ENCODE assay signal across 20 cellular contexts in the genomic region with DNA sequence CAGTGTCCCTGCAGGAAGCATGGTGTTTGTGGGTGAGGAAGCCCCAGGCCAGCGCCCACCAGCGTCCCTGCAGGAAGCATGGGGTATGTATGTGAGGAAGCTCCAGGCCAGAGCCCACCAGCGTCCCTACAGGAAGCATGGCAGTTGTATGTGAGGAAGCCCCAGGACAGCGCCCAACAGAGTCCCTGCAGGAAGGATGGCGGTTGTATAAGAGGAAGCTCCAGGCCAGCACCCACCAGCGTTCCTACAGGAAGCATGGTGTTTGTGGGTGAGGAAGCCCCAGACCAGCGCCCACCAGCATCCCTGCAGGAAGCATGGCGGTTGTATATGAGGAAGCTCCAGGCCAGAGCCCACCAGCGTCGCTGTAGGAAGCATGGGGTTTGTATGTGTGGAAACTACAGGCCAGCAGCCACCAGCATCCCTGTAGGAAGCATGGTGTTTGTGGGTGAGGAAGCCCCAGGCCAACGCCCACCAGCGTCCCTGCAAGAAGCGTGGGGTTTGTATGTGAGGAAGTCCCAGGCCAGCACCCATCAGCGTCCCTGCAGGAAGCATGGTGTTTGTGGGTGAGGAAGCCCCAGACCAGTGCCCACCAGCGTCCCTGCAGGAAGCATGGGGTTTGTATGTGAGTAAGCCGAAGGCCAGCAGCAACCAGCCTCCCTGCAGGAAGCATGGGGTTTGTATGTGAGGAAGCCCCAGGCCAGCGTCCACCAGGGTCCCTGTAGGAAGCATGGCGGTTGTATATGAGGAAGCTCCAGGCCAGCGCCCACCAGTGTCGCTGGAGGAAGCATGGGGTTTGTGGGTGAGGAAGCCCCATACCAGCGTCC.
A peak's percentile ranks its signal among the peaks of the same experiment; 100 is the strongest.
DNase-seq lines count a peak whose midpoint lies in the region; ATAC-seq and TF ChIP-seq lines count a peak whose summit lies in the region.
"Had no signal": no experiment of that assay in that cellular context is flagged by ENCODE, and none has a peak within 500 bp of the region (broad histone marks: within the 10 kb centered on the region; RNA-seq: fewer than 3 reads in every experiment).

No MANE protein-coding gene starts in this region.

- H3K4me3 Mint-ChIP-seq in GM23338, result no peak overlapping the region
- H3K4me3 Mint-ChIP-seq in central memory CD8-positive, alpha-beta T cell, result no peak overlapping the region
- peak overlapping the region; percentile 41 for H3K4me3 Mint-ChIP-seq in natural killer cell treated with Interleukin-12 subunit alpha and Interleukin-12 subunit beta and Interleukin-15 and Interleukin-18, amount 100 ng/mL, for 72 hours

- H3K4me1 Mint-ChIP-seq in GM23338, result peaks cover 18% of the 10 kb centered on the region
- H3K4me1 Mint-ChIP-seq in central memory CD8-positive, alpha-beta T cell, result peaks cover 8% of the 10 kb centered on the region
- H3K4me1 Mint-ChIP-seq in natural killer cell treated with Interleukin-12 subunit alpha and Interleukin-12 subunit beta and Interleukin-15 and Interleukin-18, amount 100 ng/mL, for 72 hours (ENCODE audit: low read depth in 2 of 2), result peaks cover 37 to 53% of the 10 kb centered on the region in 2 donors

- no peaks in the 10 kb centered on the region for H3F3A ChIP-seq in GM23338 (replicated peaks; ENCODE audit: low read depth)

- peak overlapping the region; percentile 62 to 87 (median 74) for H3K4me2 ChIP-seq in BLaER1 treated with 17β-estradiol and CSF1 and Interleukin-3, amounts not matched to agents 10 nM and 100 nM
- no peak overlapping the region for H3K4me2 ChIP-seq in GM23338
- H3K4me2 ChIP-seq: A549 had no signal

- peaks cover 25 to 40% (median 35%) of the 10 kb centered on the region in 10 experiments for H3K4me1 ChIP-seq in BLaER1 treated with 17β-estradiol and CSF1 and Interleukin-3, amounts not matched to agents 10 nM and 100 nM
- H3K4me1 ChIP-seq in GM23338 (ENCODE audit: insufficient read depth), result peaks cover 16% of the 10 kb centered on the region
- peaks cover 0 to 3% (median 0%) of the 10 kb centered on the region in 9 donors for H3K4me1 ChIP-seq in heart right ventricle
- H3K4me1 ChIP-seq: A549 had no signal

- no peak overlapping the region for H2AFZ ChIP-seq in GM23338

- H3K9me3 ChIP-seq in BLaER1 treated with 17β-estradiol and CSF1 and Interleukin-3, amounts not matched to agents 10 nM and 100 nM (replicated peaks in 1 of 11), result peaks cover 3 to 20% (median 8%) of the 10 kb centered on the region in 11 experiments; a peak in 18 of 22 replicates
- H3K9me3 ChIP-seq in heart right ventricle, result peaks cover 0 to 10% (median 0%) of the 10 kb centered on the region in 11 donors
- H3K9me3 ChIP-seq: A549, MG63 had no signal

- no peaks in the 10 kb centered on the region for H3K27me3 ChIP-seq in BLaER1 treated with 17β-estradiol and CSF1 and Interleukin-3, amounts not matched to agents 10 nM and 100 nM
- H3K27me3 ChIP-seq in GM23338 (ENCODE audit: insufficient read depth), result no peaks in the 10 kb centered on the region
- H3K27me3 ChIP-seq in heart right ventricle, result no peaks in the 10 kb centered on the region
- H3K27me3 ChIP-seq: MG63 had no signal

- TF ChIP-seq CTCF in GM23338 (conservative IDR thresholded peaks at IDR 0.05; ENCODE audit: low read depth in 2 of 2) (no peak), heart right ventricle (IDR thresholded peaks at IDR 0.05) (no peak)

- H3K27ac ChIP-seq in BLaER1 treated with 17β-estradiol and CSF1 and Interleukin-3, amounts not matched to agents 10 nM and 100 nM, result peak overlapping the region in 7 of 11 experiments; percentile 35 to 72 (median 57); a peak in 14 of 22 replicates
- H3K27ac ChIP-seq in GM23338 (ENCODE audit: low read depth) (no peak overlapping the region), heart right ventricle (no peak overlapping the region)
- H3K27ac ChIP-seq: A549 had no signal

- DNase-seq in GM23338 (ENCODE audit: low spot score), result no peak
- no peak for DNase-seq in central memory CD8-positive, alpha-beta T cell (ENCODE audit: low spot score in 2 of 2)
- DNase-seq in natural killer cell treated with Interleukin-12 subunit alpha and Interleukin-12 subunit beta and Interleukin-15 and Interleukin-18, amount 100 ng/mL, for 72 hours (ENCODE audit: low spot score), result no peak
- DNase-seq in stimulated activated CD4-positive, alpha-beta T cell treated with anti-CD3 and anti-CD28 coated beads, Interleukin-4, amount 100 ng/mL, for 1 hour, result no peak
- no peak for DNase-seq in heart right ventricle
- no peak for DNase-seq in activated naive CD4-positive, alpha-beta T cell treated with Interleukin-2 at 50 U/mL for 16 hours
- DNase-seq in KG1 (lab: John Stamatoyannopoulos, UW), result no peak
- DNase-seq: DMS79 treated with DMSO at 0.1 percent for 48 hours, H7, Karpas-422, MG63, NCI-H1048, NCI-H1436, NCI-H1930, NCI-H345, NCI-H524 treated with DMSO at 0.1 percent for 48 hours had no signal

- 87 to 89% methylated on average over 21 of the region's 21 CpGs for WGBS in heart right ventricle, 2 donors

- peaks cover 5 to 82% (median 48%) of the 10 kb centered on the region in 11 experiments; a peak in 16 of 22 replicates for H4K20me1 ChIP-seq in BLaER1 treated with 17β-estradiol and CSF1 and Interleukin-3, amounts not matched to agents 10 nM and 100 nM
- H4K20me1 ChIP-seq in GM23338 (replicated peaks; ENCODE audit: insufficient read depth), result no peaks in the 10 kb centered on the region; the same call in 1 of the 2 replicates

- peaks cover 11% of the 10 kb centered on the region; the same call in 2 of the 3 replicates for H3K9me3 Mint-ChIP-seq in GM23338
- H3K9me3 Mint-ChIP-seq in central memory CD8-positive, alpha-beta T cell, result peaks cover 11% of the 10 kb centered on the region
- no peaks in the 10 kb centered on the region for H3K9me3 Mint-ChIP-seq in natural killer cell treated with Interleukin-12 subunit alpha and Interleukin-12 subunit beta and Interleukin-15 and Interleukin-18, amount 100 ng/mL, for 72 hours

- no peaks in the 10 kb centered on the region for H3K9me2 ChIP-seq in GM23338 (ENCODE audit: insufficient read depth)

- peak overlapping the region in 2 of 11 experiments; percentile 39 to 50; a peak in 2 of 22 replicates for H3K9ac ChIP-seq in BLaER1 treated with 17β-estradiol and CSF1 and Interleukin-3, amounts not matched to agents 10 nM and 100 nM

- H3K4me3 ChIP-seq in BLaER1 treated with 17β-estradiol and CSF1 and Interleukin-3, amounts not matched to agents 10 nM and 100 nM, result peak overlapping the region in 1 of 10 experiments; percentile 24; a peak in 1 of 20 replicates
- H3K4me3 ChIP-seq in GM23338 (no peak overlapping the region), heart right ventricle (no peak overlapping the region)
- H3K4me3 ChIP-seq: A549, MG63 had no signal

- H3K27ac Mint-ChIP-seq in GM23338, result peak overlapping the region; percentile 43; the same call in 1 of the 2 replicates
- H3K27ac Mint-ChIP-seq in central memory CD8-positive, alpha-beta T cell (ENCODE audit: low read depth), result peak overlapping the region; percentile 19
- peak overlapping the region; percentile 20 to 47 for H3K27ac Mint-ChIP-seq in natural killer cell treated with Interleukin-12 subunit alpha and Interleukin-12 subunit beta and Interleukin-15 and Interleukin-18, amount 100 ng/mL, for 72 hours

- ATAC-seq in GM23338 (no peak), heart right ventricle (no peak)
- ATAC-seq in central memory CD8-positive, alpha-beta T cell (replicated peaks; ENCODE audit: extremely low read depth, poor library complexity, severe bottlenecking), result no peak
- peak in 1 of 2 donors; percentile 57 for ATAC-seq in natural killer cell treated with Interleukin-12 subunit alpha and Interleukin-12 subunit beta and Interleukin-15 and Interleukin-18, amount 100 ng/mL, for 72 hours
- ATAC-seq: A549, Panc1, Right ventricle myocardium inferior had no signal

- intact Hi-C loops in heart right ventricle (cut with DNase I), result loop anchor here in 2 of 10 donors (5.0 to 10.0 kb wide), 2 partner anchors 283 to 630 kb away; no protein-coding TSS in a partner anchor

- peaks cover 2% of the 10 kb centered on the region for H3K27me3 Mint-ChIP-seq in GM23338 (ENCODE audit: insufficient read depth, low read depth, poor library complexity)
- no peaks in the 10 kb centered on the region for H3K27me3 Mint-ChIP-seq in central memory CD8-positive, alpha-beta T cell
- no peaks in the 10 kb centered on the region for H3K27me3 Mint-ChIP-seq in natural killer cell treated with Interleukin-12 subunit alpha and Interleukin-12 subunit beta and Interleukin-15 and Interleukin-18, amount 100 ng/mL, for 72 hours

- peaks cover 76 to 99% (median 94%) of the 10 kb centered on the region in 11 experiments for H3K36me3 ChIP-seq in BLaER1 treated with 17β-estradiol and CSF1 and Interleukin-3, amounts not matched to agents 10 nM and 100 nM
- no peaks in the 10 kb centered on the region for H3K36me3 ChIP-seq in GM23338 (ENCODE audit: insufficient read depth)
- H3K36me3 ChIP-seq in heart right ventricle, result peaks cover 0 to 79% (median 10%) of the 10 kb centered on the region in 9 donors

- no peaks in the 10 kb centered on the region for H3K79me2 ChIP-seq in GM23338 (replicated peaks; ENCODE audit: insufficient read depth)

- H3K36me3 Mint-ChIP-seq in GM23338 (ENCODE audit: low read depth), result peaks cover 33% of the 10 kb centered on the region
- peaks cover 17% of the 10 kb centered on the region for H3K36me3 Mint-ChIP-seq in central memory CD8-positive, alpha-beta T cell (ENCODE audit: insufficient read depth)
- peaks cover 23% of the 10 kb centered on the region for H3K36me3 Mint-ChIP-seq in natural killer cell treated with Interleukin-12 subunit alpha and Interleukin-12 subunit beta and Interleukin-15 and Interleukin-18, amount 100 ng/mL, for 72 hours

TF ChIP-seq in GM23338, 12 proteins besides CTCF, POLR2A, EP300 and RAD21 (continues in another document):
- TF ChIP-seq, protein P1, sequence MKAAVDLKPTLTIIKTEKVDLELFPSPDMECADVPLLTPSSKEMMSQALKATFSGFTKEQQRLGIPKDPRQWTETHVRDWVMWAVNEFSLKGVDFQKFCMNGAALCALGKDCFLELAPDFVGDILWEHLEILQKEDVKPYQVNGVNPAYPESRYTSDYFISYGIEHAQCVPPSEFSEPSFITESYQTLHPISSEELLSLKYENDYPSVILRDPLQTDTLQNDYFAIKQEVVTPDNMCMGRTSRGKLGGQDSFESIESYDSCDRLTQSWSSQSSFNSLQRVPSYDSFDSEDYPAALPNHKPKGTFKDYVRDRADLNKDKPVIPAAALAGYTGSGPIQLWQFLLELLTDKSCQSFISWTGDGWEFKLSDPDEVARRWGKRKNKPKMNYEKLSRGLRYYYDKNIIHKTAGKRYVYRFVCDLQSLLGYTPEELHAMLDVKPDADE (IDR thresholded peaks at IDR 0.05), result no peak

Comparison
In these comparisons a context has a peak if more than half of its experiments do, and no peak if none do; other contexts are left out.
1. H3K27ac ChIP-seq: peak in BLaER1 treated with 17β-estradiol and CSF1 and Interleukin-3, amounts not matched to agents 10 nM and 100 nM (7 of 11); none in GM23338 (single experiment) and heart right ventricle (0 of 10).
2. Peak in every context shown above with its lines, with median percentiles within 50 percentile points of each other: H3K27ac Mint-ChIP-seq.